ENCODE assay signal across 1 cellular context in genomic region chr1:62237950-62238374, GRCh38.
TF ChIP-seq lines count a peak whose summit lies in the region.

No MANE protein-coding gene starts in this region.

TF ChIP-seq in HepG2, 621 proteins besides CTCF, POLR2A, EP300 and RAD21 (continued from another document and continues in another):
- TF ChIP-seq GTF2F1 (IDR thresholded peaks at IDR 0.05; ENCODE audit: low read length) (no peak), KMT2A (CRISPR knock-in tag; IDR thresholded peaks at IDR 0.05) (no peak), NCOR1 (IDR thresholded peaks at IDR 0.05; ENCODE audit: borderline replicate concordance, low read length) (peak; percentile 94), TAF1 (CRISPR knock-in tag; IDR thresholded peaks at IDR 0.05) (no peak), KLF11 (CRISPR knock-in tag; IDR thresholded peaks at IDR 0.05) (no peak), PCBP1 (IDR thresholded peaks at IDR 0.05; ENCODE audit: borderline replicate concordance, low read depth, low read length) (no peak), EZH2 (conservative IDR thresholded peaks at IDR 0.05; ENCODE audit: low read depth, low read length) (no peak), ZNF607 (CRISPR knock-in tag; IDR thresholded peaks at IDR 0.05; ENCODE audit: borderline replicate concordance) (no peak), ZNF18 (CRISPR knock-in tag; IDR thresholded peaks at IDR 0.05; ENCODE audit: insufficient replicate concordance) (no peak), ZBED4 (CRISPR knock-in tag; IDR thresholded peaks at IDR 0.05; ENCODE audit: borderline replicate concordance) (no peak), ZNF263 (CRISPR knock-in tag; IDR thresholded peaks at IDR 0.05) (peak; percentile 63; the same call in 1 of the 2 replicates), ZSCAN12 (CRISPR knock-in tag; IDR thresholded peaks at IDR 0.05) (no peak), FOXA1 (IDR thresholded peaks at IDR 0.05) (no peak), FOXA1 (CRISPR knock-in tag; IDR thresholded peaks at IDR 0.05) (peak; percentile 46), ZBTB43 (CRISPR knock-in tag; conservative IDR thresholded peaks at IDR 0.05) (peak; percentile 67; the same call in 1 of the 2 replicates), ZNF562 (CRISPR knock-in tag; IDR thresholded peaks at IDR 0.05; ENCODE audit: borderline replicate concordance) (no peak), ZNF660 (CRISPR knock-in tag; IDR thresholded peaks at IDR 0.05; ENCODE audit: borderline replicate concordance, low read depth) (no peak), CCAR2 (optimal IDR thresholded peaks at IDR 0.05; ENCODE audit: low read depth, low read length) (no peak), HNF1B (CRISPR knock-in tag; IDR thresholded peaks at IDR 0.05) (peak; percentile 66; the same call in 1 of the 2 replicates), KAT8 (CRISPR knock-in tag; IDR thresholded peaks at IDR 0.05) (peak; percentile 47; the same call in 1 of the 2 replicates), GFI1 (CRISPR knock-in tag; IDR thresholded peaks at IDR 0.05; ENCODE audit: borderline replicate concordance) (peak; percentile 85; the same call in 1 of the 2 replicates), SRF (IDR thresholded peaks at IDR 0.05; ENCODE audit: low read depth, low read length) (no peak), ZNF251 (CRISPR knock-in tag; IDR thresholded peaks at IDR 0.05) (no peak), ZNF143 (CRISPR knock-in tag; IDR thresholded peaks at IDR 0.05) (no peak), ZNF879 (CRISPR knock-in tag; IDR thresholded peaks at IDR 0.05) (no peak), ZNF160 (CRISPR knock-in tag; IDR thresholded peaks at IDR 0.05) (no peak), ZBTB25 (CRISPR knock-in tag; IDR thresholded peaks at IDR 0.05) (no peak), SMARCE1 (IDR thresholded peaks at IDR 0.05; ENCODE audit: borderline replicate concordance) (no peak), ZNF7 (CRISPR knock-in tag; IDR thresholded peaks at IDR 0.05) (no peak), AGO2 (optimal IDR thresholded peaks at IDR 0.05; ENCODE audit: low read depth, low read length) (no peak), HIC2 (CRISPR knock-in tag; IDR thresholded peaks at IDR 0.05; ENCODE audit: low read depth) (no peak), ZNF572 (CRISPR knock-in tag; IDR thresholded peaks at IDR 0.05) (no peak), SALL2 (CRISPR knock-in tag; IDR thresholded peaks at IDR 0.05) (no peak), RERE (CRISPR knock-in tag; IDR thresholded peaks at IDR 0.05; ENCODE audit: low read depth) (peak; percentile 53; the same call in 1 of the 2 replicates), MNT (IDR thresholded peaks at IDR 0.05) (no peak), PBX2 (CRISPR knock-in tag; IDR thresholded peaks at IDR 0.05) (no peak), ATF7 (IDR thresholded peaks at IDR 0.05) (0 out of 2 replicates have a peak, but pooled peaks have one; percentile 14), ATF7 (CRISPR knock-in tag; IDR thresholded peaks at IDR 0.05) (0 out of 2 replicates have a peak, but pooled peaks have one; percentile 60), HES4 (CRISPR knock-in tag; IDR thresholded peaks at IDR 0.05; ENCODE audit: borderline replicate concordance) (no peak)
